15 cellular contexts compared by ENCODE assay signal in the genomic region with DNA sequence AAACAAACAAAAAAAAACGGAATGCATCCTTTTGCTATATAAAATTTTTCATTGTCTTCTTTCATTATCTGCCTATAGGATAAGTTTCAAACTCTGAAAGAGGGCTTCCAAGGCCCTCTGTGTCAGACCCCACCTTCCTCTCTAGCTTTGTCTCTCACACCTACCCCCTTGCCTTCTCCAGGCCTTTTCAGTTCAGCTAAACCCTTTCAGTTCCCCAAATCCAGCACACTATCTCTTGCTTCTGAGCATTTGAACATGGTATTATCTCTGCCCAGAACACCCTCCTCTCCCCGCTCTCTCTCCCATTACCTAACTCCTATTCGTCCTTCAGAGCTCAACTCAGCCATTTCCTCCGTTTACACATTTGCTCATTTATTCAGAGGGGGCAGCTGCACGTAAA.
"Had no signal": no experiment of that assay in that cellular context is flagged by ENCODE, and none has a peak within 500 bp of the region (broad histone marks: within the 10 kb centered on the region; RNA-seq: fewer than 3 reads in every experiment).

No MANE protein-coding gene starts in this region.

- H3K4me3 Mint-ChIP-seq: activated CD4-positive, alpha-beta T cell treated with anti-CD3 and anti-CD28 coated beads for 36 hours; activated naive CD4-positive, alpha-beta T cell treated with anti-CD3 and anti-CD28 coated beads, Interleukin-2, amount 50 U/mL, for 24 hours; memory B cell; WTC11 had no signal

- H3K9me3 ChIP-seq: adrenal gland, esophagus squamous epithelium, spleen, thyroid gland had no signal

- H3K4me1 ChIP-seq: adrenal gland, esophagus squamous epithelium, spleen, thyroid gland had no signal

- H3K4me3 ChIP-seq: adrenal gland, esophagus squamous epithelium, spleen, thyroid gland had no signal

- H3K27me3 ChIP-seq: adrenal gland, thyroid gland had no signal

- H3K4me1 Mint-ChIP-seq: activated CD4-positive, alpha-beta T cell treated with anti-CD3 and anti-CD28 coated beads for 36 hours; activated naive CD4-positive, alpha-beta T cell treated with anti-CD3 and anti-CD28 coated beads, Interleukin-2, amount 50 U/mL, for 24 hours; memory B cell; WTC11 had no signal

- H3K9me3 Mint-ChIP-seq: activated naive CD4-positive, alpha-beta T cell treated with anti-CD3 and anti-CD28 coated beads, Interleukin-2, amount 50 U/mL, for 24 hours; memory B cell; WTC11 had no signal

- ATAC-seq: activated CD4-positive, alpha-beta T cell treated with anti-CD3 and anti-CD28 coated beads for 36 hours; WTC11 had no signal

- DNase-seq: activated CD4-positive, alpha-beta T cell treated with anti-CD3 and anti-CD28 coated beads for 36 hours; activated CD4-positive, alpha-beta T cell treated with anti-CD3 and anti-CD28 coated beads, Interleukin-2, amount 50 U/mL, for 48 hours; activated gamma-delta T cell; adrenal gland; effector memory CD4-positive, alpha-beta T cell; esophagus squamous epithelium; retina; spleen; stimulated activated CD4-positive, alpha-beta T cell treated with anti-CD3 and anti-CD28 coated beads, Interleukin-4, amount 100 ng/mL, for 4 hours; stimulated activated naive CD4-positive, alpha-beta T cell; thyroid gland had no signal

- FAIRE-seq: bronchial epithelial cell had no signal

- H3K36me3 Mint-ChIP-seq: activated naive CD4-positive, alpha-beta T cell treated with anti-CD3 and anti-CD28 coated beads, Interleukin-2, amount 50 U/mL, for 24 hours; memory B cell; WTC11 had no signal

- H3K27ac Mint-ChIP-seq: activated CD4-positive, alpha-beta T cell treated with anti-CD3 and anti-CD28 coated beads for 36 hours; activated naive CD4-positive, alpha-beta T cell treated with anti-CD3 and anti-CD28 coated beads, Interleukin-2, amount 50 U/mL, for 24 hours; memory B cell; WTC11 had no signal

- H3K27ac ChIP-seq: adrenal gland, esophagus squamous epithelium, spleen, thyroid gland had no signal

- H3K36me3 ChIP-seq: adrenal gland, esophagus squamous epithelium, spleen, thyroid gland had no signal
